In the genomic region with DNA sequence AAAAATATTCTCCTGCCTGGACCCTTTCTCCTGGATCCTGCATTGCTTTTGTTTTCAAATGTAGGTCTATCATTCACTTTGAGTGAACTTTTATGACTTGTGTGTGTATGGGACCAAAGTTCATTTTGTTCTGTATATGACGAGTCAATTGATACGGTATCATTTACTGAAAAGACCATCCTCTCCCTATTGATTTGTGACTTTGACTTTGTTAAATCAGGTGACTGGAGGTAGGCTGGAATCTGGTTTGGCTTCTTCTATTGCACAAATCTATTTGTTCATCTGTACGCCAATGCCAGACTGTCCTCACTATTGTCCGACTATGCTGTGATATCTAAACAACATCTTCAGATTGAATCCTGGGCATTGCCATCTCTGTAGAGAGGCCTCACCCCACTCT, we compare ENCODE assay signal across 31 cellular contexts. TPM values are rescaled to one million over a fixed set of nuclear protein-coding genes. Genes with fewer than 3 reads are reported as not detected.
"Had no signal": no experiment of that assay in that cellular context is flagged by ENCODE, and none has a peak within 500 bp of the region (broad histone marks: within the 10 kb centered on the region; RNA-seq: fewer than 3 reads in every experiment).

No MANE protein-coding gene starts in this region.

- DNase-seq: natural killer cell; occipital lobe; ovary; posterior cingulate gyrus; psoas muscle; right cardiac atrium; stimulated activated CD4-positive, alpha-beta T cell treated with anti-CD3 and anti-CD28 coated beads, Interleukin-15, amount 100 ng/mL, for 24 hours; stimulated activated CD4-positive, alpha-beta T cell treated with anti-CD3 and anti-CD28 coated beads, Interleukin-2, amount 100 ng/mL, for 24 hours; stimulated activated CD4-positive, alpha-beta T cell treated with anti-CD3 and anti-CD28 coated beads, Interleukin-2, amount 100 ng/mL, for 48 hours; stimulated activated CD4-positive, alpha-beta T cell treated with anti-CD3 and anti-CD28 coated beads, Interleukin-4, amount 100 ng/mL, for 24 hours; stimulated activated naive B cell treated with anti-CD40 and anti-IgM and Interleukin-4, amounts not matched to agents 10 μg/mL and 1 μg/mL and 100 μg/mL, for 72 hours; stimulated activated naive CD4-positive, alpha-beta T cell treated with Interleukin-2 at 50 U/mL for 16 hours; stomach; thyroid gland; upper lobe of left lung had no signal

- H3K4me3 ChIP-seq: neural progenitor cell, ovary, psoas muscle, skin epidermis, stomach, thoracic aorta, thyroid gland, tibial nerve, upper lobe of left lung, vagina had no signal

- ATAC-seq: natural killer cell; psoas muscle; right cardiac atrium; sciatic nerve; stimulated activated effector memory CD8-positive, alpha-beta T cell treated with anti-CD3 and anti-CD28 coated beads, Interleukin-12 subunit alpha, Interleukin-12 subunit beta, amount 100 ng/mL, for 72 hours; stimulated activated naive B cell treated with anti-CD40 and anti-IgM and Interleukin-4, amounts not matched to agents 10 μg/mL and 1 μg/mL and 100 μg/mL, for 72 hours had no signal

- H3K27ac ChIP-seq: neural progenitor cell, parathyroid adenoma, psoas muscle, stomach, thoracic aorta, tibial nerve, upper lobe of left lung, vagina had no signal

- H3K4me1 ChIP-seq: neural progenitor cell, parathyroid adenoma, vagina had no signal

- H3K9me3 ChIP-seq: ovary, psoas muscle, stomach, thoracic aorta, thyroid gland, tibial nerve, upper lobe of left lung, vagina had no signal

- H3K9ac ChIP-seq: neural progenitor cell, parathyroid adenoma had no signal

- H3K79me2 ChIP-seq: parathyroid adenoma had no signal

- H2AFZ ChIP-seq: parathyroid adenoma had no signal

- H3K27me3 ChIP-seq: neural progenitor cell, ovary, stomach, thyroid gland, tibial nerve, upper lobe of left lung, vagina had no signal

- H3K36me3 ChIP-seq: neural progenitor cell, ovary, stomach, thoracic aorta, thyroid gland, tibial nerve, upper lobe of left lung, vagina had no signal

- H3K4me2 ChIP-seq: neural progenitor cell had no signal

- FAIRE-seq: urothelium cell line had no signal

RNA-seq across cellular contexts. Expression of a gene that starts 5.3 kb away (rescaled TPM):
- total RNA-seq: natural killer cell, occipital lobe, osteoblast, ovary, progenitor cell of endocrine pancreas, psoas muscle, renal cortical epithelial cell, right cardiac atrium, sciatic nerve, stomach, subcutaneous adipose tissue, temporal lobe, thoracic aorta, thyroid gland, tibial nerve, upper lobe of left lung, ureter, vagina had no signal
- polyA plus RNA-seq: neural cell, ovary, right cardiac atrium, stomach had no signal

RNA-seq across cellular contexts. Expression of a gene that starts 12.2 kb away (rescaled TPM):
- total RNA-seq: natural killer cell had no signal
